8 cellular contexts compared by ENCODE assay signal in genomic region chr14:90409209-90409730, GRCh38. TPM values are rescaled to one million over a fixed set of nuclear protein-coding genes. Genes with fewer than 3 reads are reported as not detected.
DNase-seq lines count a peak whose midpoint lies in the region; ATAC-seq and TF ChIP-seq lines count a peak whose summit lies in the region.

No MANE protein-coding gene starts in this region.

- no peak for TF ChIP-seq CTCF in coronary artery (IDR thresholded peaks at IDR 0.05)
- no peak for TF ChIP-seq CTCF in vagina (IDR thresholded peaks at IDR 0.05)

- H3K27ac ChIP-seq in coronary artery (peak overlapping the region; percentile 83 to 85), vagina (peak overlapping the region; percentile 47)

- DNase-seq in Right ventricle myocardium inferior (ENCODE audit: missing footprints) (no peak), cardiac septum (ENCODE audit: low spot score) (no peak), coronary artery (ENCODE audit: low spot score) (peak; percentile 88), medulla oblongata (ENCODE audit: extremely low spot score) (peak; percentile 66), vagina (ENCODE audit: extremely low spot score in 2 of 2) (no peak), NCI-H2171 treated with DMSO at 0.1 percent for 48 hours (lab: John Stamatoyannopoulos, UW) (no peak), SW 1271 (lab: John Stamatoyannopoulos, UW) (no peak)
- DNase-seq in activated T-helper 1 cell treated with anti-CD3 and anti-CD28 coated beads, Interleukin-12 subunit alpha, Interleukin-12 subunit beta, Interleukin-2, Interleukin-4 antibody, amounts not matched to agents 30 ng/mL and 10 ng/mL and 1 ng/mL, durations not matched to agents 14 hours and 24 hours and 36 hours (ENCODE audit: low spot score): no peak

- intact Hi-C loops in Right ventricle myocardium inferior (cut with DNase I) (no loop called here), cardiac septum (cut with DNase I) (no loop called here), vagina (cut with DNase I) (loop anchor here (10.0 kb wide), 2 partner anchors 106 to 346 kb away; no protein-coding TSS in a partner anchor)
- intact Hi-C loops in activated T-helper 1 cell treated with anti-CD3 and anti-CD28 coated beads, Interleukin-12 subunit alpha, Interleukin-12 subunit beta, Interleukin-2, Interleukin-4 antibody, amounts not matched to agents 30 ng/mL and 10 ng/mL and 1 ng/mL, durations not matched to agents 14 hours and 24 hours and 36 hours (cut with micrococcal nuclease): no loop called here

- H3K4me1 ChIP-seq in vagina: peaks cover 28% of the 10 kb centered on the region

- TF ChIP-seq POLR2A in vagina (IDR thresholded peaks at IDR 0.05): no peak

- no peak overlapping the region for H3K27ac Mint-ChIP-seq in activated T-helper 1 cell treated with anti-CD3 and anti-CD28 coated beads, Interleukin-12 subunit alpha, Interleukin-12 subunit beta, Interleukin-2, Interleukin-4 antibody, amounts not matched to agents 30 ng/mL and 10 ng/mL and 1 ng/mL, durations not matched to agents 14 hours and 24 hours and 36 hours

- H3K9me3 Mint-ChIP-seq in activated T-helper 1 cell treated with anti-CD3 and anti-CD28 coated beads, Interleukin-12 subunit alpha, Interleukin-12 subunit beta, Interleukin-2, Interleukin-4 antibody, amounts not matched to agents 30 ng/mL and 10 ng/mL and 1 ng/mL, durations not matched to agents 14 hours and 24 hours and 36 hours: no peaks in the 10 kb centered on the region

- no peaks in the 10 kb centered on the region for H3K9me3 ChIP-seq in vagina

- H3K36me3 Mint-ChIP-seq in activated T-helper 1 cell treated with anti-CD3 and anti-CD28 coated beads, Interleukin-12 subunit alpha, Interleukin-12 subunit beta, Interleukin-2, Interleukin-4 antibody, amounts not matched to agents 30 ng/mL and 10 ng/mL and 1 ng/mL, durations not matched to agents 14 hours and 24 hours and 36 hours (ENCODE audit: low read depth): peaks cover 25% of the 10 kb centered on the region

- H3K36me3 ChIP-seq in vagina: peaks cover 0 to 23% of the 10 kb centered on the region in 2 donors

- no peaks in the 10 kb centered on the region for H3K27me3 ChIP-seq in vagina

- peaks cover 3% of the 10 kb centered on the region for H3K27me3 Mint-ChIP-seq in activated T-helper 1 cell treated with anti-CD3 and anti-CD28 coated beads, Interleukin-12 subunit alpha, Interleukin-12 subunit beta, Interleukin-2, Interleukin-4 antibody, amounts not matched to agents 30 ng/mL and 10 ng/mL and 1 ng/mL, durations not matched to agents 14 hours and 24 hours and 36 hours (ENCODE audit: insufficient read depth)

- H3K4me3 Mint-ChIP-seq in activated T-helper 1 cell treated with anti-CD3 and anti-CD28 coated beads, Interleukin-12 subunit alpha, Interleukin-12 subunit beta, Interleukin-2, Interleukin-4 antibody, amounts not matched to agents 30 ng/mL and 10 ng/mL and 1 ng/mL, durations not matched to agents 14 hours and 24 hours and 36 hours: no peak overlapping the region

- ATAC-seq in Right ventricle myocardium inferior: peak; percentile 74

- H3K4me3 ChIP-seq in coronary artery (no peak overlapping the region), vagina (no peak overlapping the region)

- H3K4me1 Mint-ChIP-seq in activated T-helper 1 cell treated with anti-CD3 and anti-CD28 coated beads, Interleukin-12 subunit alpha, Interleukin-12 subunit beta, Interleukin-2, Interleukin-4 antibody, amounts not matched to agents 30 ng/mL and 10 ng/mL and 1 ng/mL, durations not matched to agents 14 hours and 24 hours and 36 hours (ENCODE audit: low read depth): peaks cover 29% of the 10 kb centered on the region

RNA-seq across cellular contexts. Expression of gene CALM1, which starts 12.4 kb away (rescaled TPM):
- 638 TPM for total RNA-seq in Right ventricle myocardium inferior
- total RNA-seq in cardiac septum: 362 TPM
- total RNA-seq in vagina: 260 TPM
- 513 and 521 TPM in 2 replicates for total RNA-seq in activated T-helper 1 cell treated with anti-CD3 and anti-CD28 coated beads, Interleukin-12 subunit alpha, Interleukin-12 subunit beta, Interleukin-2, Interleukin-4 antibody, amounts not matched to agents 30 ng/mL and 10 ng/mL and 1 ng/mL, durations not matched to agents 14 hours and 24 hours and 36 hours

Comparison
In these comparisons a context has a peak if more than half of its experiments do, and no peak if none do; other contexts are left out.
1. DNase-seq: peak in coronary artery (single experiment) and medulla oblongata (single experiment); none in Right ventricle myocardium inferior (single experiment), cardiac septum (single experiment), vagina (0 of 2), activated T-helper 1 cell treated with anti-CD3 and anti-CD28 coated beads, Interleukin-12 subunit alpha, Interleukin-12 subunit beta, Interleukin-2, Interleukin-4 antibody, amounts not matched to agents 30 ng/mL and 10 ng/mL and 1 ng/mL, durations not matched to agents 14 hours and 24 hours and 36 hours (single experiment), NCI-H2171 treated with DMSO at 0.1 percent for 48 hours (single experiment) and SW 1271 (0 of 2).